ENCODE assay signal across 8 cellular contexts in the genomic region with DNA sequence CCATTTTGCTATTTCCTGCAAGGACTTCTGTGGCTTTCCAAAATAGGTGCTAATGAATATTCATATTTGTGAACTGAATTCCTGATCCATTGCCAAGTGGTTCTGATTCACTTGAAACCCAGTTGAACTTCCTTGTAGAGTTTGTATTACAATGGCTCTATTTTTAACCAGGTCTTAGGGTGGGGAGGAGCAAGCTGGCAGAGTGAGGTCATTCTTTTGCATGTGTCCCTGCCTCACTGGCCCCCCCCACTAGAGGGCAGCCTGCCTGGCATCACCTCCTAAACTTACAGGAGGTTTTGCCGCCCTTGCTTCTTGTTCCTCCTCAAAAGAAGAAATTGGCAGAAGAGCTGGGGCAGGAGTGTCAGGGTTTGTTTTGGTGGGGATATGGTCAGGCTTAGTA. TPM values are rescaled to one million over a fixed set of nuclear protein-coding genes. Genes with fewer than 3 reads are reported as not detected.
DNase-seq lines count a peak whose midpoint lies in the region; ATAC-seq and TF ChIP-seq lines count a peak whose summit lies in the region.

No MANE protein-coding gene starts in this region.

- no peak overlapping the region for H3K4me3 Mint-ChIP-seq in CD4-positive, alpha-beta T cell
- H3K4me3 Mint-ChIP-seq in H9 = no peak overlapping the region

- H3K14ac ChIP-seq in H9 (ENCODE audit: insufficient read depth, low read length) = no peak overlapping the region

- no peak overlapping the region for H2BK20ac ChIP-seq in H9 (ENCODE audit: low read depth, low read length, poor library complexity, severe bottlenecking)

- H3K4me3 ChIP-seq in SJCRH30 (no peak overlapping the region), left ventricle myocardium inferior (no peak overlapping the region)

- H2BK12ac ChIP-seq in H9 (ENCODE audit: insufficient read length, low read depth, low read length) = no peak overlapping the region

- no peak overlapping the region for H3T11ph ChIP-seq in H9 (ENCODE audit: low read length)

- H4K5ac ChIP-seq in H9 (ENCODE audit: insufficient read length, low read depth, low read length) = no peak overlapping the region

- no peaks in the 10 kb centered on the region for H3K79me2 ChIP-seq in H9 (ENCODE audit: insufficient read depth, low read length)

- H3K4me2 ChIP-seq in H9 (ENCODE audit: insufficient read depth, insufficient read length, low read length) = no peak overlapping the region

- peak in 9 of 10 experiments; percentile 19 to 51 (median 40) for DNase-seq in CD4-positive, alpha-beta T cell
- DNase-seq in H9 (peak; percentile 60), SJCRH30 (peak; percentile 52 to 60), left ventricle myocardium inferior (peak; percentile 72)
- peak; percentile 72 for DNase-seq in activated naive CD4-positive, alpha-beta T cell treated with Interleukin-2 at 50 U/mL for 16 hours
- peak; percentile 71 for DNase-seq in stimulated activated CD4-positive, alpha-beta T cell treated with anti-CD3 and anti-CD28 coated beads, Interleukin-1b, Interleukin-23, amount 100 ng/mL, for 48 hours

- H3K9me3 Mint-ChIP-seq in CD4-positive, alpha-beta T cell = no peaks in the 10 kb centered on the region
- H3K9me3 Mint-ChIP-seq in H9 = peaks cover 20 to 23% of the 10 kb centered on the region in 2 experiments; a peak in 4 of 5 replicates

- H2AFZ ChIP-seq in H9 (ENCODE audit: low read length) = no peak overlapping the region

- POLR2A ChIA-PET in CD4-positive, alpha-beta T cell (lab: Charles Lee) = no interaction called here

- no peak overlapping the region for H2BK120ac ChIP-seq in H9 (ENCODE audit: low read depth, low read length, poor library complexity, severe bottlenecking)

- H4K20me1 ChIP-seq in H9 (ENCODE audit: control insufficient read depth, insufficient read depth, insufficient read length) = no peaks in the 10 kb centered on the region

- peaks cover 23% of the 10 kb centered on the region for H3K4me1 Mint-ChIP-seq in CD4-positive, alpha-beta T cell (ENCODE audit: low read depth)
- H3K4me1 Mint-ChIP-seq in H9 = peaks cover 5 to 6% of the 10 kb centered on the region in 2 experiments

- H3K27ac ChIP-seq in CD4-positive, alpha-beta T cell (ENCODE audit: low read depth, low read length) = no peak overlapping the region
- no peak overlapping the region for H3K27ac ChIP-seq in H9 (ENCODE audit: insufficient read length, low read depth, low read length)
- no peak overlapping the region for H3K27ac ChIP-seq in SJCRH30
- peak overlapping the region; percentile 62 for H3K27ac ChIP-seq in left ventricle myocardium inferior (replicated peaks)

- H2BK15ac ChIP-seq in H9 (ENCODE audit: low read depth, low read length) = no peak overlapping the region

- no peak overlapping the region for H4K91ac ChIP-seq in H9 (ENCODE audit: insufficient read length, low read depth, low read length)

- H3K27ac Mint-ChIP-seq in CD4-positive, alpha-beta T cell = no peak overlapping the region
- peak overlapping the region in 2 of 3 experiments; percentile 10 to 34; a peak in 2 of 7 replicates for H3K27ac Mint-ChIP-seq in H9

- H3K4ac ChIP-seq in H9 (ENCODE audit: low read depth, low read length) = no peak overlapping the region

- H3K4me1 ChIP-seq in H9 (ENCODE audit: insufficient read depth, low read length) (no peaks in the 10 kb centered on the region), SJCRH30 (no peaks in the 10 kb centered on the region), left ventricle myocardium inferior (peaks cover 46% of the 10 kb centered on the region)

- ATAC-seq in CD4-positive, alpha-beta T cell (ENCODE audit: poor library complexity) = peak; percentile 91
- no peak for ATAC-seq in HG03135 (IDR thresholded peaks at IDR 0.05; ENCODE audit: unreplicated experiment)
- ATAC-seq in HG03521 (IDR thresholded peaks at IDR 0.05; ENCODE audit: unreplicated experiment) = no peak

- H3K27me3 ChIP-seq in CD4-positive, alpha-beta T cell (ENCODE audit: control insufficient read depth, insufficient read depth, low read length) = no peaks in the 10 kb centered on the region
- no peaks in the 10 kb centered on the region for H3K27me3 ChIP-seq in H9 (ENCODE audit: insufficient read depth, low read length)
- H3K27me3 ChIP-seq in SJCRH30 = no peaks in the 10 kb centered on the region
- H3K27me3 ChIP-seq in left ventricle myocardium inferior (ENCODE audit: low read depth) = no peaks in the 10 kb centered on the region

- no peak overlapping the region for H3K23ac ChIP-seq in H9 (ENCODE audit: insufficient read length, low read depth, low read length)

- H3K36me3 ChIP-seq in SJCRH30 (no peaks in the 10 kb centered on the region), left ventricle myocardium inferior (no peaks in the 10 kb centered on the region)

- no peak overlapping the region for H3K9ac ChIP-seq in H9 (ENCODE audit: extremely low read depth, insufficient read length, low read length)

- intact Hi-C loops in CD4-positive, alpha-beta T cell (cut with DNase I, micrococcal nuclease) = loop anchor here (2.0 to 10.0 kb wide), 3 partner anchors 164 to 1384 kb away; no protein-coding TSS in a partner anchor
- intact Hi-C loops in left ventricle myocardium inferior (cut with micrococcal nuclease) = loop anchor here (10.0 kb wide), 1 partner anchor 64 kb away; no protein-coding TSS in a partner anchor

- no peaks in the 10 kb centered on the region for H3K9me3 ChIP-seq in CD4-positive, alpha-beta T cell (ENCODE audit: control insufficient read depth, low read length)
- no peaks in the 10 kb centered on the region for H3K9me3 ChIP-seq in H9 (ENCODE audit: control insufficient read depth, low read depth, low read length)
- H3K9me3 ChIP-seq in SJCRH30 (replicated peaks) = no peaks in the 10 kb centered on the region
- H3K9me3 ChIP-seq in left ventricle myocardium inferior (replicated peaks) = no peaks in the 10 kb centered on the region

- H3K18ac ChIP-seq in H9 (ENCODE audit: insufficient read length, low read depth, low read length) = no peak overlapping the region

- H3K36me3 Mint-ChIP-seq in CD4-positive, alpha-beta T cell (ENCODE audit: low read depth) = peaks cover 7% of the 10 kb centered on the region
- peaks cover 0 to 22% (median 0%) of the 10 kb centered on the region in 3 experiments; a peak in 6 of 7 replicates for H3K36me3 Mint-ChIP-seq in H9 (ENCODE audit: insufficient read depth in 1 of 3, low read depth in 3 of 3)

- H3K23me2 ChIP-seq in H9 (ENCODE audit: insufficient read length, low read depth, low read length, poor library complexity, severe bottlenecking) = no peaks in the 10 kb centered on the region

- no peak overlapping the region for H2AK5ac ChIP-seq in H9 (ENCODE audit: insufficient read length, low read length)

- H4K8ac ChIP-seq in H9 (replicated peaks; ENCODE audit: insufficient read length, low read depth, low read length) = no peak overlapping the region

- no CpG with 5 or more reads among the region's 1 CpG for WGBS in H9 (ENCODE audit: extremely low coverage, insufficient read length, low lambda C conversion rate)

- H3K56ac ChIP-seq in H9 (ENCODE audit: insufficient read length, low read depth, low read length) = no peak overlapping the region

- CTCF ChIA-PET in CD4-positive, alpha-beta T cell (lab: Charles Lee) = interaction anchor here (0.7 to 1.5 kb wide), 3 partner anchors 12 to 74 kb away, joined by 3 to 6 read pairs (median 4); no protein-coding TSS in a partner anchor

- H3K27me3 Mint-ChIP-seq in CD4-positive, alpha-beta T cell = no peaks in the 10 kb centered on the region
- no peaks in the 10 kb centered on the region; the same call in 1 of the 2 replicates for H3K27me3 Mint-ChIP-seq in H9 (ENCODE audit: low read depth)

- no peak overlapping the region for H2BK5ac ChIP-seq in H9 (ENCODE audit: insufficient read length, low read length)

- no peaks in the 10 kb centered on the region for H3K79me1 ChIP-seq in H9 (ENCODE audit: insufficient read depth, low read depth, low read length, poor library complexity, severe bottlenecking)

- no peak for TF ChIP-seq CTCF in CD4-positive, alpha-beta T cell (IDR thresholded peaks at IDR 0.05)
- peak; percentile 63 for TF ChIP-seq CTCF in H9 (conservative IDR thresholded peaks at IDR 0.05)
- TF ChIP-seq CTCF in left ventricle myocardium inferior (IDR thresholded peaks at IDR 0.05; ENCODE audit: borderline replicate concordance) = peak; percentile 71

RNA-seq across cellular contexts. Expression of a gene that starts 10.5 kb away (rescaled TPM):
- 1 to 10 TPM in 1 of 2 experiments, under 1 TPM in 1; 0.55 to 1.3 TPM for total RNA-seq in CD4-positive, alpha-beta T cell
- total RNA-seq in H9 (2021) = not detected in 2 replicates
- not detected in 2 replicates for total RNA-seq in SJCRH30 (2014; rRNA removed; shearing (Covaris generic))
- 0.58 TPM for total RNA-seq in left ventricle myocardium inferior
